ENCODE assay signal across 10 cellular contexts in the genomic region with DNA sequence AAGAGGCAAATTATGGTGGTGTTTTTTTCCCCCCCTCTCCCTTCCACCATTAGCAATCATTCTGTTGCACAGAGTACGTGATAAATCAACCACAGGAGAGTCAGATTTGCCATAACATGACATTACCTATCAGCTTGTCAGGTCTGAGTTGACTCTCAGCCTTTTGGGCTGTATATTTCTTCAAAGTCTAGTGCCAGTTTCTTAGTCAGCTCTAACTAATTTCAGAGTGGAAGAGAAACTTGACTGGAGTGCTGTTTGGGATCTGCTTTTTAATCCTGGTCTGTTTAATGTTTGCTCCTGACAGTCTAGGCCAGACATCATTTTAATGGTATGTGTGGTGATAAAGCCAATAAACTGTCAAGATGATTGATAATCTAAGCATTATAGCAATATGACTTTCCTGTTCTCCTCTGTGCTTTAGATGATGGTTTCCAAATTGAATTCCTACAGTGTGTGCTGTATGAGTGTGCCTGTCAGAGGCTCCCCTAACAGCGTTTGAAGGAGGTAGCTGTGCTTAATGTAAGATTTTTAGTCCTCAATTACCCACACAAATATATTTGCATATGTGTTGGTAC.
DNase-seq lines count a peak whose midpoint lies in the region; ATAC-seq, FAIRE-seq and TF ChIP-seq lines count a peak whose summit lies in the region.
"Had no signal": no experiment of that assay in that cellular context is flagged by ENCODE, and none has a peak within 500 bp of the region (broad histone marks: within the 10 kb centered on the region; RNA-seq: fewer than 3 reads in every experiment).

No MANE protein-coding gene starts in this region.

- no peak overlapping the region for H3K9ac ChIP-seq in HCT116 (ENCODE audit: low read length)
- H3K9ac ChIP-seq in smooth muscle cell (ENCODE audit: low read depth), result no peak overlapping the region

- BruUV-seq in HCT116 (replicated peaks; lab: Mats Ljungman, UMichigan), result no TSS peak

- no peak for FAIRE-seq in RCC 7860 (lab: Jason Lieb, UNC)
- FAIRE-seq: G401.6 had no signal

- no peak for DNase-seq in HCT116 (ENCODE audit: low read depth, low spot score)
- DNase-seq in RCC 7860 (ENCODE audit: low spot score), result peak; percentile 47
- peak; percentile 81 for DNase-seq in fibroblast of villous mesenchyme (ENCODE audit: low read depth)
- DNase-seq in smooth muscle cell (lab: John Stamatoyannopoulos, UW; ENCODE audit: unreplicated experiment), result no peak
- no peak for DNase-seq in Right ventricle myocardium superior
- no peak for DNase-seq in NAMALWA (ENCODE audit: low spot score)
- DNase-seq in WERI-Rb-1, result no peak
- DNase-seq: activated T-cell treated with anti-CD3 and anti-CD28 coated beads, Interleukin-2, amount 50 U/mL, for 24 hours had no signal

- H3K27me3 ChIP-seq in HCT116 (ENCODE audit: insufficient read depth, low read length), result no peaks in the 10 kb centered on the region
- no peaks in the 10 kb centered on the region for H3K27me3 ChIP-seq in smooth muscle cell (ENCODE audit: low read depth)
- H3K27me3 ChIP-seq in WERI-Rb-1 (ENCODE audit: insufficient read depth, low read depth, severe bottlenecking), result no peaks in the 10 kb centered on the region

- POLR2A ChIA-PET in HCT116 (lab: Charles Lee), result no interaction called here

- H3K27ac ChIP-seq in HCT116 (ENCODE audit: low read depth, low read length) (no peak overlapping the region), smooth muscle cell (ENCODE audit: low read depth) (peak overlapping the region; percentile 67), WERI-Rb-1 (no peak overlapping the region)

- H3K4me2 ChIP-seq in HCT116 (ENCODE audit: low read length) (no peak overlapping the region; the same call in 1 of the 2 replicates), smooth muscle cell (peak overlapping the region; percentile 78)

- 0% methylated on average over 2 of the region's 2 CpGs for WGBS in smooth muscle cell (ENCODE audit: low lambda C conversion rate)

- H4K20me1 ChIP-seq in HCT116 (ENCODE audit: insufficient read depth) (no peaks in the 10 kb centered on the region), smooth muscle cell (ENCODE audit: low read depth) (no peaks in the 10 kb centered on the region)

- TF ChIP-seq CTCF in HCT116 (IDR thresholded peaks at IDR 0.05 in 2 of 3, conservative IDR thresholded peaks at IDR 0.05 in 1 of 3; ENCODE audit: borderline replicate concordance in 1 of 3, insufficient read depth in 1 of 3, low read depth in 2 of 3, low read length in 2 of 3) (no peak), fibroblast of villous mesenchyme (IDR thresholded peaks at IDR 0.05; ENCODE audit: insufficient read depth, low read depth, low read length) (no peak), smooth muscle cell (IDR thresholded peaks at IDR 0.05; ENCODE audit: borderline replicate concordance, insufficient read depth, poor library complexity, severe bottlenecking) (no peak), WERI-Rb-1 (IDR thresholded peaks at IDR 0.05; ENCODE audit: low read depth, low read length) (no peak)

- ATAC-seq in HCT116, result peak; percentile 38; the same call in 1 of the 2 replicates
- ATAC-seq in HG02870 (IDR thresholded peaks at IDR 0.05; ENCODE audit: unreplicated experiment), result no peak
- ATAC-seq in Right ventricle myocardium superior (ENCODE audit: poor library complexity), result no peak

- H3F3A ChIP-seq in smooth muscle cell (ENCODE audit: low read depth), result peaks cover 8% of the 10 kb centered on the region

- H3K4me3 ChIP-seq in HCT116 (replicated peaks in 1 of 2; ENCODE audit: low read depth in 1 of 2, low read length in 2 of 2) (no peak overlapping the region), fibroblast of villous mesenchyme (ENCODE audit: low read depth, low read length) (no peak overlapping the region), smooth muscle cell (no peak overlapping the region), WERI-Rb-1 (ENCODE audit: low read depth, low read length) (no peak overlapping the region)

- no peaks in the 10 kb centered on the region for H3K9me2 ChIP-seq in HCT116 (ENCODE audit: insufficient read depth)

- intact Hi-C loops in HCT116 (cut with micrococcal nuclease), result no loop called here
- intact Hi-C loops in Right ventricle myocardium superior (cut with DNase I), result no loop called here

- RAD21 ChIA-PET in HCT116 (lab: Charles Lee; ENCODE audit: low non-redundant PET in 1 of 2, low total read pairs in 2 of 2, uncharacterized antibody in 2 of 2, unreplicated experiment in 2 of 2), result no interaction called here

- CTCF ChIA-PET in HCT116 (lab: Charles Lee), result no interaction called here

- no peaks in the 10 kb centered on the region for H3K36me3 ChIP-seq in HCT116 (ENCODE audit: control insufficient read depth in 1 of 2, insufficient read depth in 2 of 2, low read length in 2 of 2)
- no peaks in the 10 kb centered on the region for H3K36me3 ChIP-seq in smooth muscle cell (ENCODE audit: low read depth)
- H3K36me3 ChIP-seq in WERI-Rb-1, result no peaks in the 10 kb centered on the region

- H3K79me2 ChIP-seq in HCT116 (ENCODE audit: insufficient read depth, low read length), result no peaks in the 10 kb centered on the region
- no peaks in the 10 kb centered on the region for H3K79me2 ChIP-seq in smooth muscle cell (ENCODE audit: low read depth)

- TF ChIP-seq RAD21 in HCT116 (IDR thresholded peaks at IDR 0.05; ENCODE audit: low read depth), result no peak

- H2AFZ ChIP-seq in HCT116 (ENCODE audit: low read depth, low read length, poor library complexity, severe bottlenecking) (no peak overlapping the region), smooth muscle cell (ENCODE audit: low read depth) (no peak overlapping the region)

- H3K4me1 ChIP-seq in HCT116 (ENCODE audit: control insufficient read depth in 1 of 2, insufficient read depth in 2 of 2, low read length in 2 of 2) (peaks cover 0 to 7% of the 10 kb centered on the region in 2 experiments; a peak in 1 of 4 replicates), smooth muscle cell (ENCODE audit: low read depth) (peaks cover 5% of the 10 kb centered on the region)

- TF ChIP-seq POLR2A in HCT116 (IDR thresholded peaks at IDR 0.05; ENCODE audit: borderline replicate concordance, extremely low read depth, insufficient read depth, insufficient read length), result no peak

- H3K9me3 ChIP-seq in HCT116 (ENCODE audit: control insufficient read depth in 1 of 2, insufficient read depth in 1 of 2, low read depth in 1 of 2, low read length in 2 of 2) (no peaks in the 10 kb centered on the region), smooth muscle cell (replicated peaks; ENCODE audit: low read depth) (no peaks in the 10 kb centered on the region), WERI-Rb-1 (ENCODE audit: severe bottlenecking) (no peaks in the 10 kb centered on the region)

TF ChIP-seq in HCT116, 20 proteins besides CTCF, POLR2A, EP300 and RAD21:
- TF ChIP-seq REST (IDR thresholded peaks at IDR 0.05; ENCODE audit: low read depth) (no peak), JUND (IDR thresholded peaks at IDR 0.05) (0 out of 2 replicates have a peak, but pooled peaks have one; percentile 11), ZNF274 (IDR thresholded peaks at IDR 0.05; ENCODE audit: low read depth, low read length) (no peak), CBX3 (IDR thresholded peaks at IDR 0.05; ENCODE audit: low read depth) (no peak)
- TF ChIP-seq, protein P1, sequence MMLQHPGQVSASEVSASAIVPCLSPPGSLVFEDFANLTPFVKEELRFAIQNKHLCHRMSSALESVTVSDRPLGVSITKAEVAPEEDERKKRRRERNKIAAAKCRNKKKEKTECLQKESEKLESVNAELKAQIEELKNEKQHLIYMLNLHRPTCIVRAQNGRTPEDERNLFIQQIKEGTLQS (IDR thresholded peaks at IDR 0.05), result no peak

Comparison
In these comparisons a context has a peak if more than half of its experiments do, and no peak if none do; other contexts are left out.
1. DNase-seq: peak in RCC 7860 (single experiment) and fibroblast of villous mesenchyme (single experiment); none in HCT116 (single experiment), smooth muscle cell (single experiment), Right ventricle myocardium superior (single experiment), NAMALWA (single experiment) and WERI-Rb-1 (single experiment).